Comparison of ENCODE assay signal across 13 cellular contexts in the genomic region with DNA sequence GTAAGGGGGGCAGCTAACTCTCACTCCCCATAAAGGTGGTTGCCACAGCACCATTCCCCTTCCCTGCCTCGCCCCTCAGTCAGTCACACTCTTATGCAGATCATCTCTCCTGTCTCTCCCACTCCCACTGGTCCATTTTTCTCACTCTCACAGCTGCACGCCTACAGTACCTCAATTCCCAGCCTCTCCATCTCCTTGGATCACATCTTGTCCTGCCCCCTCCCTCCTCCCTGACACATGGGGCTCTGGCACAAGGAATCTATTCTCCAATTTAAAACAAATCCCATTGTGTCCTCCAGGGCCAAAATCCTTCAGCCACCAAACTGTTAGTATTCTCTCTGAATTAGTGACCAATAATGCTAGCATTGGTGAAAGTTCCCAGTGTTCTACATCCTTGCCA.
"Had no signal": no experiment of that assay in that cellular context is flagged by ENCODE, and none has a peak within 500 bp of the region (broad histone marks: within the 10 kb centered on the region; RNA-seq: fewer than 3 reads in every experiment).

No MANE protein-coding gene starts in this region.

- H3K4me3 ChIP-seq: adrenal gland had no signal

- FAIRE-seq: TTC549 had no signal

- H3K4me1 ChIP-seq: adrenal gland had no signal

- H3K9me3 Mint-ChIP-seq: stimulated activated memory B cell treated with anti-CD40 and anti-IgM and Interleukin-4, amounts not matched to agents 10 μg/mL and 1 μg/mL and 100 μg/mL, for 72 hours; T-helper 1 cell treated with Interleukin-12 subunit alpha and Interleukin-12 subunit beta and Interleukin-4 antibody, amounts not matched to agents 30 μg/mL and 1 μg/mL, for 36 hours had no signal

- H3K27me3 ChIP-seq: adrenal gland, neutrophil had no signal

- H3K36me3 ChIP-seq: adrenal gland, neutrophil had no signal

- H3K27ac Mint-ChIP-seq: T-helper 1 cell treated with Interleukin-12 subunit alpha and Interleukin-12 subunit beta and Interleukin-4 antibody, amounts not matched to agents 30 μg/mL and 1 μg/mL, for 36 hours had no signal

- H3K27me3 Mint-ChIP-seq: stimulated activated memory B cell treated with anti-CD40 and anti-IgM and Interleukin-4, amounts not matched to agents 10 μg/mL and 1 μg/mL and 100 μg/mL, for 72 hours had no signal

- DNase-seq: activated CD4-positive, alpha-beta T cell treated with anti-CD3 and anti-CD28 coated beads, Interleukin-2, amount 50 U/mL, for 1 hour; activated CD4-positive, CD25-positive, alpha-beta regulatory T cell; adrenal gland; central memory CD4-positive, alpha-beta T cell; cortex of kidney; erythroblast; right cardiac atrium; SHP77 treated with DMSO at 0.1 percent for 48 hours; trophoblast cell had no signal

- H3K9me3 ChIP-seq: adrenal gland, neutrophil had no signal

- H3K4me3 Mint-ChIP-seq: stimulated activated memory B cell treated with anti-CD40 and anti-IgM and Interleukin-4, amounts not matched to agents 10 μg/mL and 1 μg/mL and 100 μg/mL, for 72 hours; T-helper 1 cell treated with Interleukin-12 subunit alpha and Interleukin-12 subunit beta and Interleukin-4 antibody, amounts not matched to agents 30 μg/mL and 1 μg/mL, for 36 hours had no signal

- H3K27ac ChIP-seq: adrenal gland, neutrophil had no signal
